2 cellular contexts compared by ENCODE assay signal in genomic region chr3:33313331-33313730, GRCh38.
TF ChIP-seq lines count a peak whose summit lies in the region.

No MANE protein-coding gene starts in this region.

TF ChIP-seq in A549, 52 proteins besides CTCF, POLR2A, EP300 and RAD21:
- no peak for TF ChIP-seq BCL3 (IDR thresholded peaks at IDR 0.05)
- TF ChIP-seq FOSL2 (IDR thresholded peaks at IDR 0.05): no peak
- peak; percentile 30; the same call in 1 of the 2 replicates for TF ChIP-seq FOSL2 (CRISPR knock-in tag; IDR thresholded peaks at IDR 0.05)
- peak; percentile 65; the same call in 1 of the 2 replicates for TF ChIP-seq GATA3 (IDR thresholded peaks at IDR 0.05; ENCODE audit: borderline replicate concordance)
- peak; percentile 45; the same call in 1 of the 2 replicates for TF ChIP-seq MAX (IDR thresholded peaks at IDR 0.05)
- TF ChIP-seq CEBPB (IDR thresholded peaks at IDR 0.05): peak in 1 of 2 experiments; percentile 53; a peak in 1 of 4 replicates
TF ChIP-seq in A549: peak in this region for 4.

TF ChIP-seq in IMR-90, 13 proteins besides CTCF, POLR2A, EP300 and RAD21:
- TF ChIP-seq RCOR1 (IDR thresholded peaks at IDR 0.05; ENCODE audit: insufficient replicate concordance, low read length): no peak
- TF ChIP-seq MAZ (IDR thresholded peaks at IDR 0.05; ENCODE audit: borderline replicate concordance, low read depth, low read length): no peak
- no peak for TF ChIP-seq MAFK (IDR thresholded peaks at IDR 0.05; ENCODE audit: low read depth, low read length)
- no peak for TF ChIP-seq RFX5 (IDR thresholded peaks at IDR 0.05; ENCODE audit: low read depth, low read length)
- TF ChIP-seq CEBPB (IDR thresholded peaks at IDR 0.05; ENCODE audit: low read depth, low read length): no peak
- no peak for TF ChIP-seq SMC3 (IDR thresholded peaks at IDR 0.05; ENCODE audit: low read depth, low read length)
- no peak for TF ChIP-seq FOS (IDR thresholded peaks at IDR 0.05; ENCODE audit: low read depth, low read length)
- TF ChIP-seq CHD1 (IDR thresholded peaks at IDR 0.05; ENCODE audit: low read depth, low read length): no peak
- TF ChIP-seq NFE2L2 (IDR thresholded peaks at IDR 0.05; ENCODE audit: low read depth, low read length): no peak
- TF ChIP-seq ELK1 (IDR thresholded peaks at IDR 0.05; ENCODE audit: borderline replicate concordance, low read depth, low read length): no peak
- no peak for TF ChIP-seq USF2 (IDR thresholded peaks at IDR 0.05; ENCODE audit: low read depth, low read length)
- TF ChIP-seq MXI1 (IDR thresholded peaks at IDR 0.05; ENCODE audit: borderline replicate concordance, low read depth, low read length): no peak
- TF ChIP-seq BHLHE40 (IDR thresholded peaks at IDR 0.05; ENCODE audit: low read depth, low read length): no peak
